8 cellular contexts compared by ENCODE assay signal in genomic region chr16:75555707-75556512, GRCh38. TPM values are rescaled to one million over a fixed set of nuclear protein-coding genes. Genes with fewer than 3 reads are reported as not detected.
DNase-seq lines count a peak whose midpoint lies in the region; ATAC-seq, FAIRE-seq and TF ChIP-seq lines count a peak whose summit lies in the region.

Gene TMEM231, minus strand, starts transcription at chr16:75556252. Its CDS starts 43 bp downstream, at chr16:75556209.

- H3K9me3 ChIP-seq in OCI-LY7 (ENCODE audit: low read length) = no peaks in the 10 kb centered on the region

- TF ChIP-seq CTCF in D721Med (IDR thresholded peaks at IDR 0.05; ENCODE audit: insufficient read depth, missing control alignments) (no peak), OCI-LY7 (conservative IDR thresholded peaks at IDR 0.05; ENCODE audit: low read length) (0 out of 2 replicates have a peak, but pooled peaks have one; percentile 20), epithelial cell of proximal tubule (conservative IDR thresholded peaks at IDR 0.05; ENCODE audit: low read depth, low read length) (no peak)

- FAIRE-seq in D721Med (lab: Jason Lieb, UNC) = no peak
- peak; percentile 92 for FAIRE-seq in HTR-8/SVneo (lab: Jason Lieb, UNC)

- peak within 1 kb of the TSS; percentile 100 for H3K4me2 ChIP-seq in OCI-LY7 (ENCODE audit: low read length)

- H2AFZ ChIP-seq in OCI-LY7 (ENCODE audit: low read length) = peak within 1 kb of the TSS; percentile 93

- peaks cover 14% of the 10 kb centered on the region for H3K4me1 ChIP-seq in OCI-LY7 (ENCODE audit: insufficient read depth, low read length, poor library complexity, severe bottlenecking)

- H3K79me2 ChIP-seq in OCI-LY7 (ENCODE audit: insufficient read depth, low read depth, low read length) = 0 out of 2 replicates have a peak, but pooled peaks cover 5% of the 10 kb centered on the region

- H4K20me1 ChIP-seq in OCI-LY7 (ENCODE audit: insufficient read depth, low read length) = no peaks in the 10 kb centered on the region

- BruUV-seq in OCI-LY7 (replicated peaks; lab: Mats Ljungman, UMichigan) = no TSS peak

- no peaks in the 10 kb centered on the region for H3K9me2 ChIP-seq in OCI-LY7 (ENCODE audit: insufficient read depth, low read length)

- POLR2A ChIA-PET in OCI-LY7 (lab: Charles Lee) = interaction anchor here (0.5 to 4.6 kb wide), 8 partner anchors 10 to 564 kb away, joined by 3 to 35 read pairs (median 3); partner anchors contain the start of genes GABARAPL2 and TERF2IP

- peak; percentile 55 for DNase-seq in D721Med (ENCODE audit: insufficient read length, low spot score)
- peak; percentile 98 for DNase-seq in HTR-8/SVneo (ENCODE audit: insufficient read length, low spot score)
- peak; percentile 95 for DNase-seq in OCI-LY7 (ENCODE audit: low spot score)
- DNase-seq in activated T-cell treated with anti-CD3 and anti-CD28 coated beads for 4 hours = peak; percentile 96
- DNase-seq in epithelial cell of proximal tubule (ENCODE audit: low read depth) = peak; percentile 32
- peak; percentile 98 for DNase-seq in mucosa of gallbladder (ENCODE audit: low spot score)
- DNase-seq in stimulated activated CD8-positive, alpha-beta memory T cell treated with anti-CD3 and anti-CD28 coated beads, Interleukin-4, amount 100 ng/mL, for 24 hours (ENCODE audit: low read depth) = peak; percentile 98

- peak within 1 kb of the TSS; percentile 78 for H3K27ac ChIP-seq in OCI-LY7 (ENCODE audit: low read depth, low read length, poor library complexity, severe bottlenecking)

- H3K4me3 ChIP-seq in OCI-LY7 (ENCODE audit: low read depth, low read length, poor library complexity, severe bottlenecking) = peak within 1 kb of the TSS; percentile 85
- peak within 1 kb of the TSS; percentile 75 for H3K4me3 ChIP-seq in epithelial cell of proximal tubule (ENCODE audit: low read depth, low read length)

- no peaks in the 10 kb centered on the region for H3K36me3 ChIP-seq in OCI-LY7 (ENCODE audit: insufficient read depth, low read length)

- ATAC-seq in GM21381 (IDR thresholded peaks at IDR 0.05; ENCODE audit: unreplicated experiment) = peak; percentile 96

- CTCF ChIA-PET in OCI-LY7 (lab: Charles Lee; ENCODE audit: unreplicated experiment) = interaction anchor here (0.5 to 1.2 kb wide), 5 partner anchors 9 to 66 kb away, joined by 3 to 8 read pairs (median 3); partner anchors contain the start of gene GABARAPL2

- intact Hi-C loops in OCI-LY7 (cut with micrococcal nuclease; ENCODE audit: unreplicated experiment) = loop anchor here (1.0 to 2.0 kb wide), 5 partner anchors 10 to 207 kb away; partner anchors contain the start of genes GABARAPL2 and TMEM170A

RNA-seq across cellular contexts. Expression of gene TMEM231, which starts in this region (rescaled TPM):
- 5.6 and 6.9 TPM in 2 replicates for total RNA-seq in OCI-LY7 (2014; rRNA removed; shearing (Covaris generic))
- total RNA-seq in OCI-LY7 (2022) (6.6 and 10.0 TPM in 2 replicates), epithelial cell of proximal tubule (12.5 and 14.0 TPM in 2 replicates), mucosa of gallbladder (13.9 TPM)

Comparison
In these comparisons a context has a peak if more than half of its experiments do, and no peak if none do; other contexts are left out.
1. Peak in every context shown above with its lines: DNase-seq, ATAC-seq, H3K4me3 ChIP-seq and H3K27ac ChIP-seq.
2. DNase-seq: peak in every context shown above with its lines; median percentile 98 in HTR-8/SVneo; 98 in mucosa of gallbladder; 98 in stimulated activated CD8-positive, alpha-beta memory T cell treated with anti-CD3 and anti-CD28 coated beads, Interleukin-4, amount 100 ng/mL, for 24 hours; 96 in activated T-cell treated with anti-CD3 and anti-CD28 coated beads for 4 hours; 95 in OCI-LY7; 55 in D721Med; 32 in epithelial cell of proximal tubule.